Comparison of ENCODE assay signal across 17 cellular contexts in genomic region chr5:94025788-94026473, GRCh38.
DNase-seq lines count a peak whose midpoint lies in the region; ATAC-seq and TF ChIP-seq lines count a peak whose summit lies in the region.
"Had no signal": no experiment of that assay in that cellular context is flagged by ENCODE, and none has a peak within 500 bp of the region (broad histone marks: within the 10 kb centered on the region; RNA-seq: fewer than 3 reads in every experiment).

No MANE protein-coding gene starts in this region.

- intact Hi-C loops in right lobe of liver (cut with DNase I), result no loop called here
- intact Hi-C loops in aorta (cut with DNase I), result no loop called here

- H3K4me1 ChIP-seq in right lobe of liver (peaks cover 0 to 4% (median 0%) of the 10 kb centered on the region in 4 donors), aorta (ENCODE audit: control insufficient read depth in 1 of 2, insufficient read depth in 2 of 2, low read length in 2 of 2) (no peaks in the 10 kb centered on the region)

- ATAC-seq in right lobe of liver, result peak; percentile 91 to 99 (median 95)
- no peak for ATAC-seq in HG03354 (IDR thresholded peaks at IDR 0.05; ENCODE audit: poor library complexity, severe bottlenecking, unreplicated experiment)
- no peak for ATAC-seq in aorta (ENCODE audit: low FRiP score)
- ATAC-seq: K562 had no signal

- H3K27me3 ChIP-seq in right lobe of liver (no peaks in the 10 kb centered on the region), aorta (ENCODE audit: control insufficient read depth in 1 of 2, insufficient read depth in 2 of 2, low read length in 1 of 2) (no peaks in the 10 kb centered on the region)

- TF ChIP-seq POLR2A in right lobe of liver (IDR thresholded peaks at IDR 0.05), result no peak

- no peaks in the 10 kb centered on the region for H3K36me3 ChIP-seq in right lobe of liver
- no peaks in the 10 kb centered on the region for H3K36me3 ChIP-seq in aorta (ENCODE audit: control insufficient read depth in 1 of 2, insufficient read depth in 2 of 2, low read length in 1 of 2)

- DNase-seq in HuH-7 (ENCODE audit: low spot score), result peak; percentile 45
- DNase-seq in cerebellar cortex (ENCODE audit: low spot score), result peak; percentile 13
- peak; percentile 73 to 85 (median 82) for DNase-seq in right lobe of liver
- DNase-seq in occipital lobe (lab: John Stamatoyannopoulos, UW), result no peak
- no peak for DNase-seq in stimulated activated naive CD4-positive, alpha-beta T cell treated with Interleukin-2 at 50 U/mL for 16 hours (lab: John Stamatoyannopoulos, UW)
- DNase-seq in aorta, result no peak
- DNase-seq: activated CD4-positive, CD25-positive, alpha-beta regulatory T cell; caudate nucleus; effector memory CD4-positive, alpha-beta T cell; hypothalamus; NCI-H1105 treated with DMSO at 0.1 percent for 48 hours; NCI-H2171 treated with DMSO at 0.1 percent for 48 hours; NK-92 treated with Interleukin-12 subunit alpha and Interleukin-12 subunit beta, amount 100 ng/mL, for 24 hours; stimulated activated CD4-positive, alpha-beta T cell treated with anti-CD3 and anti-CD28 coated beads, Interleukin-2, amount 100 ng/mL, for 48 hours had no signal

- H3K27ac ChIP-seq in C4-2B (no peak overlapping the region), right lobe of liver (no peak overlapping the region), aorta (ENCODE audit: low read depth in 1 of 2, low read length in 2 of 2) (no peak overlapping the region)

- H3K4me3 ChIP-seq in right lobe of liver (no peak overlapping the region), aorta (ENCODE audit: low read length in 2 of 2) (no peak overlapping the region)
- H3K4me3 ChIP-seq: K562 had no signal

- H3K9me3 ChIP-seq in right lobe of liver, result no peaks in the 10 kb centered on the region
- no peaks in the 10 kb centered on the region for H3K9me3 ChIP-seq in aorta (ENCODE audit: control insufficient read depth, low read length)

- TF ChIP-seq CTCF in C4-2B (conservative IDR thresholded peaks at IDR 0.05) (peak; percentile 29), right lobe of liver (IDR thresholded peaks at IDR 0.05) (peak; percentile 12 to 49 (median 33))

- WGBS in right lobe of liver (ENCODE audit: insufficient coverage, low coverage, low lambda C conversion rate, missing lambda C conversion rate), result 100% methylated on average over 1 of the region's 10 CpGs
- 95 to 97% methylated on average over 10 of the region's 10 CpGs for WGBS in aorta, 2 donors

Comparison
In these comparisons a context has a peak if more than half of its experiments do, and no peak if none do; other contexts are left out.
1. DNase-seq: peak in HuH-7 (single experiment), cerebellar cortex (single experiment) and right lobe of liver (3 of 3); none in occipital lobe (single experiment), stimulated activated naive CD4-positive, alpha-beta T cell treated with Interleukin-2 at 50 U/mL for 16 hours (single experiment) and aorta (0 of 2).
2. ATAC-seq: peak in right lobe of liver (4 of 4); none in HG03354 (single experiment) and aorta (single experiment).